33 cellular contexts compared by ENCODE assay signal in genomic region chr7:68440870-68441269, GRCh38.
DNase-seq lines count a peak whose midpoint lies in the region; ATAC-seq, FAIRE-seq and TF ChIP-seq lines count a peak whose summit lies in the region.
"Had no signal": no experiment of that assay in that cellular context is flagged by ENCODE, and none has a peak within 500 bp of the region (broad histone marks: within the 10 kb centered on the region; RNA-seq: fewer than 3 reads in every experiment).

No MANE protein-coding gene starts in this region.

- no peaks in the 10 kb centered on the region for H4K20me1 ChIP-seq in K562 (replicated peaks; ENCODE audit: control insufficient read depth, insufficient read depth, low read length)

- H3K4me2 ChIP-seq in K562 (ENCODE audit: insufficient read depth, low read length): no peak overlapping the region

- POLR2A ChIA-PET in K562 (lab: Yijun Ruan, JAX): no interaction called here

- peak; percentile 24 to 28 for ATAC-seq in activated T-cell treated with anti-CD3 and anti-CD28 coated beads, Interleukin-2, amount 50 U/mL, for 72 hours (replicated peaks in 1 of 2)
- ATAC-seq in activated T-cell treated with anti-CD3 and anti-CD28 coated beads, Interleukin-2, amount 50 U/mL, for 4 hours: no peak
- ATAC-seq in K562 (peak; percentile 34; the same call in 2 of the 3 replicates), upper lobe of left lung (ENCODE audit: low FRiP score in 2 of 2) (no peak)
- ATAC-seq: body of pancreas, foreskin keratinocyte, heart right ventricle, natural killer cell, Right ventricle myocardium inferior had no signal

- TF ChIP-seq RAD21 in K562 (CRISPR knock-in tag; conservative IDR thresholded peaks at IDR 0.05 in 1 of 2, IDR thresholded peaks at IDR 0.05 in 1 of 2): no peak

- no peaks in the 10 kb centered on the region for H3K4me1 Mint-ChIP-seq in activated T-cell treated with anti-CD3 and anti-CD28 coated beads, Interleukin-2, amount 50 U/mL, for 72 hours (ENCODE audit: low read depth)
- no peaks in the 10 kb centered on the region for H3K4me1 Mint-ChIP-seq in activated T-cell treated with anti-CD3 and anti-CD28 coated beads, Interleukin-2, amount 50 U/mL, for 4 hours (ENCODE audit: low read depth)
- H3K4me1 Mint-ChIP-seq: natural killer cell had no signal

- CTCF ChIA-PET in K562 (lab: Yijun Ruan, JAX; ENCODE audit: low intra/inter-chr PET ratio): no interaction called here

- no peak for FAIRE-seq in K562 (lab: Jason Lieb, UNC)

- no peak for TF ChIP-seq CTCF in K562 (IDR thresholded peaks at IDR 0.05 in 2 of 3, conservative IDR thresholded peaks at IDR 0.05 in 1 of 3; ENCODE audit: insufficient read depth in 2 of 3, low read depth in 1 of 3, low read length in 3 of 3)
- no peak for TF ChIP-seq CTCF in upper lobe of left lung (IDR thresholded peaks at IDR 0.05)

- H3K79me2 ChIP-seq in K562 (ENCODE audit: control insufficient read depth, insufficient read depth, low read length): no peaks in the 10 kb centered on the region

- peaks cover 1 to 6% of the 10 kb centered on the region in 2 donors for H3K36me3 Mint-ChIP-seq in activated T-cell treated with anti-CD3 and anti-CD28 coated beads, Interleukin-2, amount 50 U/mL, for 72 hours (ENCODE audit: insufficient read depth in 2 of 2)
- no peaks in the 10 kb centered on the region for H3K36me3 Mint-ChIP-seq in activated T-cell treated with anti-CD3 and anti-CD28 coated beads, Interleukin-2, amount 50 U/mL, for 4 hours (ENCODE audit: insufficient read depth)

- no peak overlapping the region for H3K4me3 Mint-ChIP-seq in activated T-cell treated with anti-CD3 and anti-CD28 coated beads, Interleukin-2, amount 50 U/mL, for 72 hours
- no peak overlapping the region for H3K4me3 Mint-ChIP-seq in activated T-cell treated with anti-CD3 and anti-CD28 coated beads, Interleukin-2, amount 50 U/mL, for 4 hours
- H3K4me3 Mint-ChIP-seq: CD4-positive, alpha-beta T cell; natural killer cell had no signal

- WGBS in K562 (ENCODE audit: insufficient coverage, low coverage, missing lambda C conversion rate): 9% methylated on average over 6 of the region's 6 CpGs
- WGBS in upper lobe of left lung, 2 donors: 66 to 73% methylated on average over 6 of the region's 6 CpGs

- no peak overlapping the region for H3K9ac ChIP-seq in K562 (ENCODE audit: insufficient read depth in 1 of 2, low read depth in 2 of 2, low read length in 2 of 2)

- in situ Hi-C loops in K562 (cut with MboI): no loop called here

- H3K27ac ChIP-seq in K562 (ENCODE audit: extremely low read depth, low read depth, low read length): no peak overlapping the region
- H3K27ac ChIP-seq in upper lobe of left lung: no peak overlapping the region
- H3K27ac ChIP-seq: body of pancreas, esophagus muscularis mucosa, foreskin keratinocyte, heart right ventricle, thoracic aorta, vagina, WERI-Rb-1 had no signal

- TF ChIP-seq POLR2A in K562 (conservative IDR thresholded peaks at IDR 0.05): no peak
- no peak for TF ChIP-seq POLR2A in upper lobe of left lung (IDR thresholded peaks at IDR 0.05)

- peak; percentile 28 for DNase-seq in NCI-H146 (lab: John Stamatoyannopoulos, UW)
- no peak for DNase-seq in NCI-H146 treated with DMSO at 0.1 percent for 48 hours (lab: John Stamatoyannopoulos, UW; ENCODE audit: unreplicated experiment)
- DNase-seq in activated T-cell treated with anti-CD3 and anti-CD28 coated beads, Interleukin-2, amount 50 U/mL, for 72 hours: no peak
- no peak for DNase-seq in activated T-cell treated with anti-CD3 and anti-CD28 coated beads, Interleukin-2, amount 50 U/mL, for 4 hours
- peak; percentile 86 for DNase-seq in NCI-H1694 treated with DMSO at 0.1 percent for 48 hours (lab: John Stamatoyannopoulos, UW)
- DNase-seq in K562 (ENCODE audit: extremely low read depth in 1 of 4, low spot score in 3 of 4): peak in 1 of 4 experiments; percentile 1
- no peak for DNase-seq in OCI-M2 (lab: John Stamatoyannopoulos, UW; ENCODE audit: unreplicated experiment)
- no peak for DNase-seq in upper lobe of left lung
- DNase-seq: activated CD8-positive, alpha-beta memory T cell treated with anti-CD3 and anti-CD28 coated beads, Interleukin-2, amount 50 U/mL, for 48 hours; AML-193; body of pancreas; CD4-positive, alpha-beta T cell; dermis blood vessel endothelial cell; foreskin keratinocyte; GOT3; heart right ventricle; Kasumi-1; kidney glomerular epithelial cell; natural killer cell; NCI-H1105; NCI-H2081 treated with DMSO at 0.1 percent for 48 hours; NCI-H524 treated with DMSO at 0.1 percent for 48 hours; occipital lobe; OCI-M1; stimulated activated CD4-positive, alpha-beta T cell treated with anti-CD3 and anti-CD28 coated beads, Interleukin-15, amount 100 ng/mL, for 24 hours; stimulated activated naive CD4-positive, alpha-beta T cell; T1000; WERI-Rb-1 had no signal

- no TSS peak for BruUV-seq in K562 (replicated peaks; lab: Mats Ljungman, UMichigan)

- TF ChIP-seq EP300 in K562 (IDR thresholded peaks at IDR 0.05; ENCODE audit: low read length) (no peak), upper lobe of left lung (IDR thresholded peaks at IDR 0.05) (no peak)

- no peak overlapping the region for H2AFZ ChIP-seq in K562 (ENCODE audit: low read depth, low read length)

- H3K27me3 ChIP-seq in K562 (ENCODE audit: control insufficient read depth in 2 of 2, insufficient read depth in 2 of 2, low read length in 2 of 2) (no peaks in the 10 kb centered on the region), upper lobe of left lung (no peaks in the 10 kb centered on the region)
- H3K27me3 ChIP-seq: body of pancreas, esophagus muscularis mucosa, foreskin keratinocyte, vagina had no signal

- H3K27me3 Mint-ChIP-seq in activated T-cell treated with anti-CD3 and anti-CD28 coated beads, Interleukin-2, amount 50 U/mL, for 72 hours (ENCODE audit: low read depth): no peaks in the 10 kb centered on the region
- H3K27me3 Mint-ChIP-seq in activated T-cell treated with anti-CD3 and anti-CD28 coated beads, Interleukin-2, amount 50 U/mL, for 4 hours (ENCODE audit: low read depth): no peaks in the 10 kb centered on the region
- H3K27me3 Mint-ChIP-seq: CD4-positive, alpha-beta T cell had no signal

- peaks cover 14 to 27% of the 10 kb centered on the region in 2 donors for H3K9me3 Mint-ChIP-seq in activated T-cell treated with anti-CD3 and anti-CD28 coated beads, Interleukin-2, amount 50 U/mL, for 72 hours
- H3K9me3 Mint-ChIP-seq in activated T-cell treated with anti-CD3 and anti-CD28 coated beads, Interleukin-2, amount 50 U/mL, for 4 hours: peaks cover 46% of the 10 kb centered on the region

- H3K4me3 ChIP-seq in K562 (no peak overlapping the region), upper lobe of left lung (no peak overlapping the region)
- H3K4me3 ChIP-seq: body of pancreas, esophagus muscularis mucosa, heart right ventricle, lung, thoracic aorta, vagina had no signal

- no peaks in the 10 kb centered on the region for H3K36me3 ChIP-seq in K562 (ENCODE audit: control insufficient read depth, insufficient read depth, low read length)
- H3K36me3 ChIP-seq in upper lobe of left lung: no peaks in the 10 kb centered on the region
- H3K36me3 ChIP-seq: esophagus muscularis mucosa, heart right ventricle, thoracic aorta, vagina, WERI-Rb-1 had no signal

- H3K27ac Mint-ChIP-seq in activated T-cell treated with anti-CD3 and anti-CD28 coated beads, Interleukin-2, amount 50 U/mL, for 72 hours: no peak overlapping the region
- H3K27ac Mint-ChIP-seq: CD4-positive, alpha-beta T cell; natural killer cell had no signal

- H3K9me3 ChIP-seq in K562 (replicated peaks; ENCODE audit: control insufficient read depth, insufficient read depth, low read depth, low read length) (no peaks in the 10 kb centered on the region), upper lobe of left lung (no peaks in the 10 kb centered on the region)
- H3K9me3 ChIP-seq: body of pancreas, esophagus muscularis mucosa, thoracic aorta, vagina had no signal

- no peaks in the 10 kb centered on the region for H3K4me1 ChIP-seq in K562 (replicated peaks in 1 of 2; ENCODE audit: control insufficient read depth in 2 of 2, insufficient read depth in 2 of 2, low read length in 2 of 2)
- no peaks in the 10 kb centered on the region for H3K4me1 ChIP-seq in upper lobe of left lung
- H3K4me1 ChIP-seq: body of pancreas, esophagus muscularis mucosa, foreskin keratinocyte, heart right ventricle, vagina had no signal

- intact Hi-C loops in K562 (cut with micrococcal nuclease): no loop called here

- H3K9me1 ChIP-seq in K562 (ENCODE audit: control insufficient read depth, insufficient read depth, low read length): no peaks in the 10 kb centered on the region

TF ChIP-seq in K562, 482 proteins besides CTCF, POLR2A, EP300 and RAD21:
- TF ChIP-seq PURB (CRISPR knock-in tag; IDR thresholded peaks at IDR 0.05; ENCODE audit: low read depth) (no peak), ZNF583 (CRISPR knock-in tag; IDR thresholded peaks at IDR 0.05) (no peak), ZNF316 (IDR thresholded peaks at IDR 0.05) (no peak), REST (CRISPR knock-in tag; IDR thresholded peaks at IDR 0.05; ENCODE audit: low read depth) (no peak)

Comparison
In these comparisons a context has a peak if more than half of its experiments do, and no peak if none do; other contexts are left out.
1. DNase-seq: peak in NCI-H146 (single experiment) and NCI-H1694 treated with DMSO at 0.1 percent for 48 hours (single experiment); none in NCI-H146 treated with DMSO at 0.1 percent for 48 hours (single experiment), activated T-cell treated with anti-CD3 and anti-CD28 coated beads, Interleukin-2, amount 50 U/mL, for 72 hours (0 of 2), activated T-cell treated with anti-CD3 and anti-CD28 coated beads, Interleukin-2, amount 50 U/mL, for 4 hours (single experiment), OCI-M2 (single experiment) and upper lobe of left lung (0 of 2).
2. ATAC-seq: peak in activated T-cell treated with anti-CD3 and anti-CD28 coated beads, Interleukin-2, amount 50 U/mL, for 72 hours (2 of 2) and K562 (single experiment); none in activated T-cell treated with anti-CD3 and anti-CD28 coated beads, Interleukin-2, amount 50 U/mL, for 4 hours (0 of 2) and upper lobe of left lung (0 of 2).